In genomic region chr3:183266454-183266853, GRCh38 we compare ENCODE assay signal across 14 cellular contexts. TPM values are rescaled to one million over a fixed set of nuclear protein-coding genes. Genes with fewer than 3 reads are reported as not detected.
DNase-seq lines count a peak whose midpoint lies in the region; ATAC-seq and TF ChIP-seq lines count a peak whose summit lies in the region.
"Had no signal": no experiment of that assay in that cellular context is flagged by ENCODE, and none has a peak within 500 bp of the region (broad histone marks: within the 10 kb centered on the region; RNA-seq: fewer than 3 reads in every experiment).

No MANE protein-coding gene starts in this region.

- TF ChIP-seq CTCF in HCT116 (IDR thresholded peaks at IDR 0.05 in 2 of 3, conservative IDR thresholded peaks at IDR 0.05 in 1 of 3; ENCODE audit: borderline replicate concordance in 1 of 3, insufficient read depth in 1 of 3, low read depth in 2 of 3, low read length in 2 of 3) (no peak), psoas muscle (IDR thresholded peaks at IDR 0.05) (no peak)

- no peak for TF ChIP-seq RAD21 in HCT116 (IDR thresholded peaks at IDR 0.05; ENCODE audit: low read depth)

- H3K27me3 ChIP-seq in ACC112 (ENCODE audit: insufficient read depth, low read length) (no peaks in the 10 kb centered on the region), HCT116 (ENCODE audit: insufficient read depth, low read length) (no peaks in the 10 kb centered on the region), duodenal mucosa (ENCODE audit: control insufficient read depth in 1 of 2, insufficient read depth in 2 of 2, low read length in 2 of 2) (no peaks in the 10 kb centered on the region), psoas muscle (ENCODE audit: insufficient read depth in 3 of 3, low read length in 2 of 3) (no peaks in the 10 kb centered on the region)
- H3K27me3 ChIP-seq: neutrophil, SJSA1 had no signal

- no peaks in the 10 kb centered on the region for H3K9me3 ChIP-seq in HCT116 (ENCODE audit: control insufficient read depth in 1 of 2, insufficient read depth in 1 of 2, low read depth in 1 of 2, low read length in 2 of 2)
- H3K9me3 ChIP-seq in duodenal mucosa (ENCODE audit: control insufficient read depth in 1 of 2, low read length in 2 of 2) = no peaks in the 10 kb centered on the region
- H3K9me3 ChIP-seq in psoas muscle = no peaks in the 10 kb centered on the region
- H3K9me3 ChIP-seq: neutrophil, SJSA1, thoracic aorta had no signal

- H3K4me1 ChIP-seq in ACC112 (ENCODE audit: control insufficient read depth, insufficient read depth, low read length, unreplicated experiment) (peaks cover 27% of the 10 kb centered on the region), HCT116 (ENCODE audit: control insufficient read depth in 1 of 2, insufficient read depth in 2 of 2, low read length in 2 of 2) (peaks cover 13 to 56% of the 10 kb centered on the region in 2 experiments), duodenal mucosa (ENCODE audit: control insufficient read depth in 1 of 2, insufficient read depth in 2 of 2, low read length in 2 of 2) (peaks cover 59 to 81% of the 10 kb centered on the region in 2 donors), psoas muscle (peaks cover 51% of the 10 kb centered on the region)

- H3K9ac ChIP-seq in HCT116 (ENCODE audit: low read length) (peak overlapping the region; percentile 49), duodenal mucosa (ENCODE audit: low read depth in 1 of 2, low read length in 2 of 2) (peak overlapping the region; percentile 43 to 44)

- H3K79me2 ChIP-seq in ACC112 (ENCODE audit: control insufficient read depth, insufficient read depth, low read length, unreplicated experiment) = peaks cover 87% of the 10 kb centered on the region
- peaks cover 66% of the 10 kb centered on the region for H3K79me2 ChIP-seq in HCT116 (ENCODE audit: insufficient read depth, low read length)

- H4K20me1 ChIP-seq in HCT116 (ENCODE audit: insufficient read depth) = no peaks in the 10 kb centered on the region

- CTCF ChIA-PET in HCT116 (lab: Charles Lee) = no interaction called here

- ATAC-seq in HCT116 = no peak
- ATAC-seq in psoas muscle = no peak
- no peak for ATAC-seq in GM21360 (IDR thresholded peaks at IDR 0.05; ENCODE audit: unreplicated experiment)
- no peak for ATAC-seq in GM21737 (IDR thresholded peaks at IDR 0.05; ENCODE audit: unreplicated experiment)

- no TSS peak for BruUV-seq in HCT116 (replicated peaks; lab: Mats Ljungman, UMichigan)

- DNase-seq in HCT116 (ENCODE audit: low read depth, low spot score) (no peak), psoas muscle (no peak), NCI-H128 (lab: John Stamatoyannopoulos, UW; ENCODE audit: unreplicated experiment) (no peak)
- DNase-seq: C1 segment of cervical spinal cord, H7, NCI-H1092 treated with DMSO at 0.1 percent for 48 hours had no signal

- H3K4me3 ChIP-seq in ACC112 (ENCODE audit: low read depth, low read length) = no peak overlapping the region
- H3K4me3 ChIP-seq in HCT116 (replicated peaks in 1 of 2; ENCODE audit: low read depth in 1 of 2, low read length in 2 of 2) = peak overlapping the region in 1 of 2 experiments; percentile 11; a peak in 2 of 4 replicates
- H3K4me3 ChIP-seq in duodenal mucosa (ENCODE audit: low read depth in 1 of 2, low read length in 2 of 2) = peak overlapping the region in 1 of 2 donors; percentile 40
- no peak overlapping the region for H3K4me3 ChIP-seq in psoas muscle
- H3K4me3 ChIP-seq: coronary artery, SJSA1, thoracic aorta had no signal

- H2AFZ ChIP-seq in ACC112 (ENCODE audit: low read length, unreplicated experiment) = no peak overlapping the region
- no peak overlapping the region for H2AFZ ChIP-seq in HCT116 (ENCODE audit: low read depth, low read length, poor library complexity, severe bottlenecking)

- POLR2A ChIA-PET in HCT116 (lab: Charles Lee) = no interaction called here

- RAD21 ChIA-PET in HCT116 (lab: Charles Lee; ENCODE audit: low non-redundant PET in 1 of 2, low total read pairs in 2 of 2, uncharacterized antibody in 2 of 2, unreplicated experiment in 2 of 2) = no interaction called here

- H3K36me3 ChIP-seq in ACC112 (ENCODE audit: insufficient read depth, low read length) = peaks cover 16% of the 10 kb centered on the region
- H3K36me3 ChIP-seq in HCT116 (ENCODE audit: control insufficient read depth in 1 of 2, insufficient read depth in 2 of 2, low read length in 2 of 2) = peaks cover 2 to 12% of the 10 kb centered on the region in 2 experiments; a peak in 2 of 4 replicates
- H3K36me3 ChIP-seq in duodenal mucosa (ENCODE audit: control insufficient read depth in 1 of 2, insufficient read depth in 2 of 2, low read length in 2 of 2) = peaks cover 9 to 10% of the 10 kb centered on the region in 2 donors
- peaks cover 3 to 21% of the 10 kb centered on the region in 2 donors for H3K36me3 ChIP-seq in psoas muscle (ENCODE audit: insufficient read depth in 1 of 2, low read depth in 1 of 2)
- H3K36me3 ChIP-seq: SJSA1, thoracic aorta had no signal

- H3K27ac ChIP-seq in ACC112 (ENCODE audit: low read depth, low read length) (peak overlapping the region; percentile 8; the same call in 1 of the 2 replicates), HCT116 (ENCODE audit: low read depth, low read length) (no peak overlapping the region; the same call in 1 of the 2 replicates), duodenal mucosa (ENCODE audit: low read depth, low read length) (peak overlapping the region; percentile 39), psoas muscle (peak overlapping the region; percentile 73)
- H3K27ac ChIP-seq: neutrophil, SJSA1, thoracic aorta had no signal

- TF ChIP-seq POLR2A in HCT116 (IDR thresholded peaks at IDR 0.05; ENCODE audit: borderline replicate concordance, extremely low read depth, insufficient read depth, insufficient read length) = no peak

- H3K4me2 ChIP-seq in HCT116 (ENCODE audit: low read length) = peak overlapping the region; percentile 77

- intact Hi-C loops in HCT116 (cut with micrococcal nuclease) = no loop called here
- intact Hi-C loops in psoas muscle (cut with DNase I) = no loop called here

- 81 to 98% (median 89%) methylated on average over 3 of the region's 3 CpGs for WGBS in psoas muscle, 3 donors

- H3K9me2 ChIP-seq in HCT116 (ENCODE audit: insufficient read depth) = no peaks in the 10 kb centered on the region

TF ChIP-seq in HCT116, 20 proteins besides CTCF, POLR2A, EP300 and RAD21:
- TF ChIP-seq ZNF274 (IDR thresholded peaks at IDR 0.05; ENCODE audit: low read depth, low read length) (no peak), POLR2AphosphoS5 (IDR thresholded peaks at IDR 0.05; ENCODE audit: low read depth, low read length) (no peak), ZBTB33 (IDR thresholded peaks at IDR 0.05; ENCODE audit: extremely low read depth, insufficient replicate concordance, low read length) (no peak), REST (IDR thresholded peaks at IDR 0.05; ENCODE audit: low read depth) (no peak), SP1 (IDR thresholded peaks at IDR 0.05; ENCODE audit: low read depth) (no peak), CEBPB (IDR thresholded peaks at IDR 0.05; ENCODE audit: low read depth) (no peak)

RNA-seq across cellular contexts. Expression of gene B3GNT5, which starts 13.4 kb away (rescaled TPM):
- 25.3 TPM for total RNA-seq in HCT116 (2021; ENCODE audit: unreplicated experiment)
- 9.6 and 9.7 TPM in 2 replicates for polyA plus RNA-seq in HCT116 (2012)
- 10 to 100 TPM; 44.8 to 98.1 (median 63.7) TPM for total RNA-seq in psoas muscle
- polyA plus RNA-seq in psoas muscle = 10 to 100 TPM; 12.1 to 98.9 (median 43.4) TPM
